Comparison of ENCODE assay signal across 15 cellular contexts in the genomic region with DNA sequence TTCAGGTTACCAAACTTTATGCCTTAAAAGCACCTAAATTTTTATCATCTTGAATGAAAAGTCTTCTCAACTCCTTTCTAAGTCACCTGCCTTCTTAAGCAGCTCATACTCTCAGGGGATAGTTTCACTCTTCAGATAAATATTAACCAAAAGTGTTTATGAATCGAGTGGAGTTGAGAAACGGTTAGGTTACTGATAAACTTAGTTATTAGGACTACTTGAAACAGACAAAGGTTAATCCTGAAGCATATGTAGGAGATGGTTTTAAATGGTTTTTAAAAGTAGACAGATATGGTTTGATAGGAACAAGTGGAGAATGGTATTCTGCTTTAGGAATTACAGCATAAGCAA. TPM values are rescaled to one million over a fixed set of nuclear protein-coding genes. Genes with fewer than 3 reads are reported as not detected.
DNase-seq lines count a peak whose midpoint lies in the region; ATAC-seq lines count a peak whose summit lies in the region.
"Had no signal": no experiment of that assay in that cellular context is flagged by ENCODE, and none has a peak within 500 bp of the region (broad histone marks: within the 10 kb centered on the region; RNA-seq: fewer than 3 reads in every experiment).

No MANE protein-coding gene starts in this region.

- DNase-seq in NCI-H526 treated with DMSO at 0.1 percent for 48 hours (lab: John Stamatoyannopoulos, UW) (no peak), trophoblast cell (no peak)
- no peak for DNase-seq in stimulated activated effector memory CD8-positive, alpha-beta T cell treated with anti-CD3 and anti-CD28 coated beads, Interleukin-12 subunit alpha, Interleukin-12 subunit beta, amount 100 ng/mL, for 72 hours (ENCODE audit: low spot score in 2 of 2)
- DNase-seq: activated CD4-positive, alpha-beta T cell treated with anti-CD3 and anti-CD28 coated beads, Interleukin-2, amount 10 ng/mL, durations not matched to agents 24 days and 14 days; DMS79 treated with DMSO at 0.1 percent for 48 hours; head of caudate nucleus; PC-3; uterus had no signal

- ATAC-seq in GM18498 (IDR thresholded peaks at IDR 0.05; ENCODE audit: unreplicated experiment): peak; percentile 74
- peak; percentile 62 for ATAC-seq in GM19455 (IDR thresholded peaks at IDR 0.05; ENCODE audit: unreplicated experiment)
- ATAC-seq in HG02852 (IDR thresholded peaks at IDR 0.05; ENCODE audit: unreplicated experiment): peak; percentile 49
- peak; percentile 57 for ATAC-seq in HG03521 (IDR thresholded peaks at IDR 0.05; ENCODE audit: unreplicated experiment)
- ATAC-seq in HG03280 (IDR thresholded peaks at IDR 0.05; ENCODE audit: unreplicated experiment): no peak
- no peak for ATAC-seq in stimulated activated effector memory CD8-positive, alpha-beta T cell treated with anti-CD3 and anti-CD28 coated beads, Interleukin-12 subunit alpha, Interleukin-12 subunit beta, amount 100 ng/mL, for 72 hours
- ATAC-seq: PC-3 had no signal

- H3K36me3 ChIP-seq in trophoblast cell (ENCODE audit: control insufficient read depth in 1 of 2, insufficient read depth in 2 of 2, low read length in 2 of 2): peaks cover 26 to 40% of the 10 kb centered on the region in 2 experiments
- H3K36me3 ChIP-seq: breast epithelium, uterus had no signal

- H2AFZ ChIP-seq in trophoblast cell (ENCODE audit: insufficient read depth, low read length, poor library complexity): no peak overlapping the region

- no peak overlapping the region for H4K8ac ChIP-seq in trophoblast cell (ENCODE audit: low read depth, low read length)

- no peak overlapping the region for H2BK12ac ChIP-seq in trophoblast cell (ENCODE audit: low read length)

- H3K27me3 ChIP-seq in trophoblast cell (ENCODE audit: insufficient read depth, low read length): no peaks in the 10 kb centered on the region
- H3K27me3 ChIP-seq: breast epithelium, uterus had no signal

- H3K23ac ChIP-seq in trophoblast cell (ENCODE audit: low read length): no peak overlapping the region

- H3K79me1 ChIP-seq in trophoblast cell (ENCODE audit: low read length): no peaks in the 10 kb centered on the region

- no CpG with 5 or more reads among the region's 2 CpGs for WGBS in trophoblast cell (ENCODE audit: extremely low coverage, insufficient coverage, insufficient read length)

- no peaks in the 10 kb centered on the region for H3K4me1 Mint-ChIP-seq in stimulated activated effector memory CD8-positive, alpha-beta T cell treated with anti-CD3 and anti-CD28 coated beads, Interleukin-12 subunit alpha, Interleukin-12 subunit beta, amount 100 ng/mL, for 72 hours
- H3K4me1 Mint-ChIP-seq: activated CD4-positive, alpha-beta T cell treated with anti-CD3 and anti-CD28 coated beads, Interleukin-2, amount 10 ng/mL, durations not matched to agents 24 days and 14 days had no signal

- no peak overlapping the region for H3K4me3 ChIP-seq in trophoblast cell (ENCODE audit: low read depth, low read length)
- H3K4me3 ChIP-seq: breast epithelium, uterus had no signal

- no peak overlapping the region for H3K9ac ChIP-seq in trophoblast cell (ENCODE audit: low read length)

- no peak overlapping the region for H2AK5ac ChIP-seq in trophoblast cell (ENCODE audit: low read length)

- H3K18ac ChIP-seq in trophoblast cell (ENCODE audit: low read length): no peak overlapping the region

- H4K12ac ChIP-seq in trophoblast cell (ENCODE audit: low read depth, low read length): no peak overlapping the region

- H3K9me3 Mint-ChIP-seq in stimulated activated effector memory CD8-positive, alpha-beta T cell treated with anti-CD3 and anti-CD28 coated beads, Interleukin-12 subunit alpha, Interleukin-12 subunit beta, amount 100 ng/mL, for 72 hours: no peaks in the 10 kb centered on the region
- H3K9me3 Mint-ChIP-seq: activated CD4-positive, alpha-beta T cell treated with anti-CD3 and anti-CD28 coated beads, Interleukin-2, amount 10 ng/mL, durations not matched to agents 24 days and 14 days; activated T-helper 2 cell treated with anti-CD3 and anti-CD28 coated beads, Interferon-gamma antibody, Interleukin-2, Interleukin-4, amounts not matched to agents 10 μg/mL and 5 μg/mL and 100 μg/mL, durations not matched to agents 14 hours and 24 hours and 36 hours had no signal

- no peak overlapping the region for H3K4me2 ChIP-seq in trophoblast cell (ENCODE audit: low read length)

- no peak overlapping the region for H3K27ac Mint-ChIP-seq in stimulated activated effector memory CD8-positive, alpha-beta T cell treated with anti-CD3 and anti-CD28 coated beads, Interleukin-12 subunit alpha, Interleukin-12 subunit beta, amount 100 ng/mL, for 72 hours
- H3K27ac Mint-ChIP-seq: activated CD4-positive, alpha-beta T cell treated with anti-CD3 and anti-CD28 coated beads, Interleukin-2, amount 10 ng/mL, durations not matched to agents 24 days and 14 days; activated T-helper 2 cell treated with anti-CD3 and anti-CD28 coated beads, Interferon-gamma antibody, Interleukin-2, Interleukin-4, amounts not matched to agents 10 μg/mL and 5 μg/mL and 100 μg/mL, durations not matched to agents 14 hours and 24 hours and 36 hours had no signal

- H3K9me3 ChIP-seq in trophoblast cell (ENCODE audit: insufficient read depth, low read depth, low read length): no peaks in the 10 kb centered on the region
- H3K9me3 ChIP-seq: breast epithelium, uterus had no signal

- H2BK5ac ChIP-seq in trophoblast cell (ENCODE audit: low read depth, low read length, poor library complexity): no peak overlapping the region

- H3K14ac ChIP-seq in trophoblast cell (ENCODE audit: low read length): no peak overlapping the region

- no peak overlapping the region for H3K4me3 Mint-ChIP-seq in stimulated activated effector memory CD8-positive, alpha-beta T cell treated with anti-CD3 and anti-CD28 coated beads, Interleukin-12 subunit alpha, Interleukin-12 subunit beta, amount 100 ng/mL, for 72 hours
- H3K4me3 Mint-ChIP-seq: activated CD4-positive, alpha-beta T cell treated with anti-CD3 and anti-CD28 coated beads, Interleukin-2, amount 10 ng/mL, durations not matched to agents 24 days and 14 days had no signal

- H3K27ac ChIP-seq in trophoblast cell (ENCODE audit: low read depth, low read length): no peak overlapping the region
- H3K27ac ChIP-seq: breast epithelium, uterus had no signal

- H3K4ac ChIP-seq in trophoblast cell (ENCODE audit: low read depth, low read length): no peak overlapping the region

- no peaks in the 10 kb centered on the region for H3K79me2 ChIP-seq in trophoblast cell (ENCODE audit: control insufficient read depth, insufficient read depth, low read length, poor library complexity)

- no peak overlapping the region for H2BK120ac ChIP-seq in trophoblast cell (ENCODE audit: insufficient read depth, low read length, poor library complexity)

- H3K36me3 Mint-ChIP-seq in stimulated activated effector memory CD8-positive, alpha-beta T cell treated with anti-CD3 and anti-CD28 coated beads, Interleukin-12 subunit alpha, Interleukin-12 subunit beta, amount 100 ng/mL, for 72 hours: no peaks in the 10 kb centered on the region

- no peaks in the 10 kb centered on the region for H3K4me1 ChIP-seq in trophoblast cell (ENCODE audit: control insufficient read depth in 1 of 2, insufficient read depth in 2 of 2, low read length in 2 of 2)
- H3K4me1 ChIP-seq: breast epithelium, uterus had no signal

- no peak overlapping the region for H4K91ac ChIP-seq in trophoblast cell (ENCODE audit: low read depth, low read length)

RNA-seq across cellular contexts. Expression of gene CLDN22, which starts 32.8 kb away (rescaled TPM):
- polyA plus RNA-seq in trophoblast cell (2013): not detected in 2 replicates

RNA-seq across cellular contexts. Expression of gene CLDN24, which starts 34.9 kb away (rescaled TPM):
- polyA plus RNA-seq in trophoblast cell (2013): not detected in 2 replicates

Comparison
In these comparisons a context has a peak if more than half of its experiments do, and no peak if none do; other contexts are left out.
1. ATAC-seq: peak in GM18498 (single experiment), GM19455 (single experiment), HG02852 (single experiment) and HG03521 (single experiment); none in HG03280 (single experiment) and stimulated activated effector memory CD8-positive, alpha-beta T cell treated with anti-CD3 and anti-CD28 coated beads, Interleukin-12 subunit alpha, Interleukin-12 subunit beta, amount 100 ng/mL, for 72 hours (single experiment).